9 cellular contexts compared by ENCODE assay signal in genomic region chr6:41548841-41549642, GRCh38. TPM values are rescaled to one million over a fixed set of nuclear protein-coding genes. Genes with fewer than 3 reads are reported as not detected.
DNase-seq lines count a peak whose midpoint lies in the region; ATAC-seq and TF ChIP-seq lines count a peak whose summit lies in the region.
"Had no signal": no experiment of that assay in that cellular context is flagged by ENCODE, and none has a peak within 500 bp of the region (broad histone marks: within the 10 kb centered on the region; RNA-seq: fewer than 3 reads in every experiment).

No MANE protein-coding gene starts in this region.

- H3K4me3 ChIP-seq in BLaER1 treated with 17β-estradiol and CSF1 and Interleukin-3, amounts not matched to agents 10 nM and 100 nM: peak overlapping the region; percentile 81 to 91 (median 86); a peak in 15 of 20 replicates
- H3K4me3 ChIP-seq in HUES48 (ENCODE audit: low read depth, low read length) (peak overlapping the region; percentile 65), neural cell (ENCODE audit: low read length) (peak overlapping the region; percentile 93)
- H3K4me3 ChIP-seq in effector memory CD4-positive, alpha-beta T cell (ENCODE audit: insufficient read depth, low read depth, low read length, poor library complexity, severe bottlenecking): peak overlapping the region; percentile 58

- ATAC-seq in HG03520 (IDR thresholded peaks at IDR 0.05; ENCODE audit: unreplicated experiment) (no peak), GM21737 (IDR thresholded peaks at IDR 0.05; ENCODE audit: unreplicated experiment) (no peak)

- no peak for TF ChIP-seq RAD21 in neural cell (conservative IDR thresholded peaks at IDR 0.05)

- no peak for TF ChIP-seq CTCF in neural cell (IDR thresholded peaks at IDR 0.05; ENCODE audit: poor library complexity, severe bottlenecking)
- no peak for TF ChIP-seq CTCF in GM13976 (IDR thresholded peaks at IDR 0.05; ENCODE audit: borderline replicate concordance, control extremely low read depth, extremely low read depth, insufficient read depth, missing control alignments)

- no peaks in the 10 kb centered on the region for H3F3A ChIP-seq in neural cell (ENCODE audit: insufficient read depth, low read length, poor library complexity, severe bottlenecking)

- H3K9me3 ChIP-seq in BLaER1 treated with 17β-estradiol and CSF1 and Interleukin-3, amounts not matched to agents 10 nM and 100 nM (replicated peaks in 1 of 11): no peaks in the 10 kb centered on the region
- H3K9me3 ChIP-seq in HUES48 (ENCODE audit: control insufficient read depth, insufficient read depth, low read length): no peaks in the 10 kb centered on the region
- no peaks in the 10 kb centered on the region for H3K9me3 ChIP-seq in effector memory CD4-positive, alpha-beta T cell (ENCODE audit: control insufficient read depth, low read length)
- H3K9me3 ChIP-seq in neural cell (ENCODE audit: low read length): no peaks in the 10 kb centered on the region

- H3K36me3 ChIP-seq in BLaER1 treated with 17β-estradiol and CSF1 and Interleukin-3, amounts not matched to agents 10 nM and 100 nM: peaks cover 11 to 37% (median 29%) of the 10 kb centered on the region in 11 experiments; a peak in 21 of 22 replicates
- H3K36me3 ChIP-seq in HUES48 (ENCODE audit: control insufficient read depth, insufficient read depth, low read length) (no peaks in the 10 kb centered on the region), neural cell (ENCODE audit: insufficient read depth, low read length) (no peaks in the 10 kb centered on the region)
- H3K36me3 ChIP-seq in effector memory CD4-positive, alpha-beta T cell (ENCODE audit: control insufficient read depth, insufficient read depth, low read length): no peaks in the 10 kb centered on the region

- H3K27ac ChIP-seq in BLaER1 treated with 17β-estradiol and CSF1 and Interleukin-3, amounts not matched to agents 10 nM and 100 nM: no peak overlapping the region
- H3K27ac ChIP-seq in HUES48 (ENCODE audit: low read depth, low read length) (no peak overlapping the region), neural cell (ENCODE audit: low read length) (no peak overlapping the region)
- H3K27ac ChIP-seq in effector memory CD4-positive, alpha-beta T cell (ENCODE audit: insufficient read depth, low read length, poor library complexity, severe bottlenecking): no peak overlapping the region

- DNase-seq in effector memory CD4-positive, alpha-beta T cell: no peak
- no peak for DNase-seq in RKO (ENCODE audit: low spot score)
- DNase-seq in GM13976 (ENCODE audit: low spot score): no peak
- DNase-seq: NCI-H2029 had no signal

- in situ Hi-C loops in GM13976 (cut with MboI; ENCODE audit: low sequenced_read_pairs, unreplicated experiment): no loop called here

- H3K4me1 ChIP-seq in BLaER1 treated with 17β-estradiol and CSF1 and Interleukin-3, amounts not matched to agents 10 nM and 100 nM: peaks cover 29 to 48% (median 42%) of the 10 kb centered on the region in 10 experiments
- H3K4me1 ChIP-seq in HUES48 (ENCODE audit: control insufficient read depth, insufficient read depth, low read length): peaks cover 66% of the 10 kb centered on the region
- peaks cover 27% of the 10 kb centered on the region for H3K4me1 ChIP-seq in effector memory CD4-positive, alpha-beta T cell (ENCODE audit: control insufficient read depth, insufficient read depth, low read length, poor library complexity, severe bottlenecking)

- no peak overlapping the region for H2AFZ ChIP-seq in neural cell (ENCODE audit: low read depth, low read length)

- no peaks in the 10 kb centered on the region for H3K9me2 ChIP-seq in neural cell (ENCODE audit: insufficient read depth, low read length)

- TF ChIP-seq EP300 in neural cell (conservative IDR thresholded peaks at IDR 0.05; ENCODE audit: poor library complexity, severe bottlenecking): no peak

- H3K9ac ChIP-seq in BLaER1 treated with 17β-estradiol and CSF1 and Interleukin-3, amounts not matched to agents 10 nM and 100 nM: peak overlapping the region in 10 of 11 experiments; percentile 16 to 90 (median 84); a peak in 15 of 22 replicates
- H3K9ac ChIP-seq in HUES48 (ENCODE audit: low read depth, low read length) (no peak overlapping the region), neural cell (ENCODE audit: low read length) (peak overlapping the region; percentile 80)

- peaks cover 23 to 34% (median 29%) of the 10 kb centered on the region in 11 experiments for H3K27me3 ChIP-seq in BLaER1 treated with 17β-estradiol and CSF1 and Interleukin-3, amounts not matched to agents 10 nM and 100 nM
- H3K27me3 ChIP-seq in HUES48 (ENCODE audit: control insufficient read depth, insufficient read depth, low read length): peaks cover 87% of the 10 kb centered on the region
- H3K27me3 ChIP-seq in effector memory CD4-positive, alpha-beta T cell (replicated peaks; ENCODE audit: control insufficient read depth, insufficient read depth, low read length, poor library complexity, severe bottlenecking): peaks cover 13% of the 10 kb centered on the region
- peaks cover 13% of the 10 kb centered on the region for H3K27me3 ChIP-seq in neural cell (ENCODE audit: insufficient read depth, low read depth, low read length)

- H3K79me2 ChIP-seq in neural cell (replicated peaks; ENCODE audit: insufficient read depth, low read length): peaks cover 73% of the 10 kb centered on the region

- H3K4me2 ChIP-seq in BLaER1 treated with 17β-estradiol and CSF1 and Interleukin-3, amounts not matched to agents 10 nM and 100 nM: peak overlapping the region; percentile 91 to 100 (median 98)
- H3K4me2 ChIP-seq in neural cell (ENCODE audit: low read length): peak overlapping the region; percentile 76

- H4K20me1 ChIP-seq in BLaER1 treated with 17β-estradiol and CSF1 and Interleukin-3, amounts not matched to agents 10 nM and 100 nM: peaks cover 68 to 75% (median 70%) of the 10 kb centered on the region in 11 experiments
- H4K20me1 ChIP-seq in neural cell (ENCODE audit: insufficient read depth): peaks cover 46% of the 10 kb centered on the region

TF ChIP-seq in neural cell, 6 proteins besides CTCF, POLR2A, EP300 and RAD21:
- TF ChIP-seq TAF1 (IDR thresholded peaks at IDR 0.05; ENCODE audit: low read depth) (no peak), MXI1 (conservative IDR thresholded peaks at IDR 0.05; ENCODE audit: poor library complexity, severe bottlenecking) (no peak), POLR2AphosphoS5 (IDR thresholded peaks at IDR 0.05) (no peak), SMC3 (conservative IDR thresholded peaks at IDR 0.05; ENCODE audit: poor library complexity) (no peak), EZH2 (IDR thresholded peaks at IDR 0.05; ENCODE audit: borderline replicate concordance, insufficient read depth, low read length, poor library complexity, severe bottlenecking) (no peak), REST (IDR thresholded peaks at IDR 0.05; ENCODE audit: borderline replicate concordance) (no peak)

RNA-seq across cellular contexts. Expression of gene FOXP4, which starts 2.9 kb away (rescaled TPM):
- polyA plus RNA-seq in neural cell: 7.1 and 9.7 TPM in 2 replicates
- 25.9 and 31.2 TPM in 2 replicates for polyA minus RNA-seq in neural cell
